Comparison of ENCODE assay signal across 21 cellular contexts in the genomic region with DNA sequence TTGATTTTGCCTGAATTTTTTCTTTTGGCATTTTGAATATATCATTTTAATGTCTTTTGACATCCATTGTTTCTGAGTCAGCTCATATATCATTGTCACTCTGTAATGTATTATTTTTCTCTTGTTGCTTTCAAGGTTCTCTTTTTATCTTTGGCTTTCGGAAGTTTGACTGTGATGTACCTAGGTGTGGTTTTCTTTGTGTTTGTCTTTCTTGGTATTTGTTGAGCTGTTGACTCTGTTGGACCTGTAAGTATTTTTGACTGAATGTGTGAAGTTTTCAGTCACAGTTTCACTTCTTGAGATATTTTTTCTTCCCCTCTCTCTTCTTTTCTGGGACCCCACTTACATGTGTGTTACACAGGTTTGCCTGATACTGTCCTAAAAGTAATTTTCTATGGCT. TPM values are rescaled to one million over a fixed set of nuclear protein-coding genes. Genes with fewer than 3 reads are reported as not detected.
DNase-seq lines count a peak whose midpoint lies in the region; ATAC-seq, FAIRE-seq and TF ChIP-seq lines count a peak whose summit lies in the region.
"Had no signal": no experiment of that assay in that cellular context is flagged by ENCODE, and none has a peak within 500 bp of the region (broad histone marks: within the 10 kb centered on the region; RNA-seq: fewer than 3 reads in every experiment).

No MANE protein-coding gene starts in this region.

- in situ Hi-C loops in K562 (cut with MboI), result no loop called here

- WGBS in K562 (ENCODE audit: insufficient coverage, low coverage, missing lambda C conversion rate), result 94% methylated on average over 1 of the region's 1 CpG
- 53 to 88% (median 77%) methylated on average over 1 of the region's 1 CpG for WGBS in stomach, 5 donors

- H3K36me3 ChIP-seq in CD4-positive, CD25-positive, alpha-beta regulatory T cell (ENCODE audit: control insufficient read depth, insufficient read depth, low read length), result peaks cover 35% of the 10 kb centered on the region
- H3K36me3 ChIP-seq in K562 (ENCODE audit: control insufficient read depth, insufficient read depth, low read length) (peaks cover 87% of the 10 kb centered on the region), stomach (peaks cover 10 to 73% (median 57%) of the 10 kb centered on the region in 4 donors)

- no peaks in the 10 kb centered on the region for H3K27me3 ChIP-seq in CD4-positive, CD25-positive, alpha-beta regulatory T cell (ENCODE audit: control insufficient read depth, insufficient read depth, low read length)
- no peaks in the 10 kb centered on the region for H3K27me3 ChIP-seq in K562 (ENCODE audit: control insufficient read depth in 2 of 2, insufficient read depth in 2 of 2, low read length in 2 of 2)
- H3K27me3 ChIP-seq in stomach, result no peaks in the 10 kb centered on the region

- no peaks in the 10 kb centered on the region for H3K27me3 Mint-ChIP-seq in activated CD4-positive, alpha-beta T cell treated with anti-CD3 and anti-CD28 coated beads, Interleukin-2, amount 10 ng/mL, durations not matched to agents 24 days and 14 days
- no peaks in the 10 kb centered on the region for H3K27me3 Mint-ChIP-seq in CD4-positive, CD25-positive, alpha-beta regulatory T cell
- H3K27me3 Mint-ChIP-seq in activated CD8-positive, alpha-beta T cell treated with anti-CD3 and anti-CD28 coated beads for 36 hours, result no peaks in the 10 kb centered on the region

- no peak for ATAC-seq in CD4-positive, CD25-positive, alpha-beta regulatory T cell (ENCODE audit: low read depth in 2 of 2)
- ATAC-seq in activated CD8-positive, alpha-beta T cell treated with anti-CD3 and anti-CD28 coated beads for 36 hours, result no peak
- no peak for ATAC-seq in K562
- no peak for ATAC-seq in omental fat pad (ENCODE audit: low FRiP score)
- ATAC-seq in HG02798 (IDR thresholded peaks at IDR 0.05; ENCODE audit: poor library complexity, unreplicated experiment), result no peak
- ATAC-seq: CD8-positive, alpha-beta T cell; PC-3 had no signal

- no peak for TF ChIP-seq POLR2A in K562 (conservative IDR thresholded peaks at IDR 0.05)
- TF ChIP-seq POLR2A in stomach (IDR thresholded peaks at IDR 0.05), result no peak

- H3K4me1 ChIP-seq in CD4-positive, CD25-positive, alpha-beta regulatory T cell (ENCODE audit: control insufficient read depth, insufficient read depth, low read length, poor library complexity, severe bottlenecking), result no peaks in the 10 kb centered on the region
- H3K4me1 ChIP-seq in K562 (replicated peaks in 1 of 2; ENCODE audit: control insufficient read depth in 2 of 2, insufficient read depth in 2 of 2, low read length in 2 of 2) (peaks cover 0 to 2% of the 10 kb centered on the region in 2 experiments; a peak in 1 of 5 replicates), stomach (no peaks in the 10 kb centered on the region)

- CTCF ChIA-PET in activated CD8-positive, alpha-beta T cell treated with anti-CD3 and anti-CD28 coated beads for 36 hours (lab: Charles Lee), result interaction anchor here (0.7 kb wide), 1 partner anchor 201 kb away, joined by 3 read pairs; no protein-coding TSS in a partner anchor
- CTCF ChIA-PET in K562 (lab: Yijun Ruan, JAX; ENCODE audit: low intra/inter-chr PET ratio), result no interaction called here

- no peak overlapping the region for H3K9ac ChIP-seq in K562 (ENCODE audit: insufficient read depth in 1 of 2, low read depth in 2 of 2, low read length in 2 of 2)

- H3K79me2 ChIP-seq in K562 (ENCODE audit: control insufficient read depth, insufficient read depth, low read length), result peaks cover 5% of the 10 kb centered on the region; the same call in 2 of the 3 replicates

- H3K4me3 Mint-ChIP-seq in activated CD4-positive, alpha-beta T cell treated with anti-CD3 and anti-CD28 coated beads, Interleukin-2, amount 10 ng/mL, durations not matched to agents 24 days and 14 days, result peak overlapping the region; percentile 44
- peak overlapping the region in 1 of 4 donors; percentile 7 for H3K4me3 Mint-ChIP-seq in CD4-positive, CD25-positive, alpha-beta regulatory T cell
- H3K4me3 Mint-ChIP-seq in activated CD8-positive, alpha-beta T cell treated with anti-CD3 and anti-CD28 coated beads for 36 hours, result no peak overlapping the region
- H3K4me3 Mint-ChIP-seq: CD8-positive, alpha-beta T cell had no signal

- H2AFZ ChIP-seq in K562 (ENCODE audit: low read depth, low read length), result no peak overlapping the region

- no peak overlapping the region for H3K4me3 ChIP-seq in CD4-positive, CD25-positive, alpha-beta regulatory T cell (ENCODE audit: low read depth, low read length)
- no peak overlapping the region for H3K4me3 ChIP-seq in K562
- no peak overlapping the region for H3K4me3 ChIP-seq in stomach

- H3K27ac Mint-ChIP-seq in activated CD4-positive, alpha-beta T cell treated with anti-CD3 and anti-CD28 coated beads, Interleukin-2, amount 10 ng/mL, durations not matched to agents 24 days and 14 days, result peak overlapping the region; percentile 80
- peak overlapping the region in 2 of 3 donors; percentile 49 to 76 for H3K27ac Mint-ChIP-seq in CD4-positive, CD25-positive, alpha-beta regulatory T cell
- peak overlapping the region; percentile 57 for H3K27ac Mint-ChIP-seq in activated CD8-positive, alpha-beta T cell treated with anti-CD3 and anti-CD28 coated beads for 36 hours
- H3K27ac Mint-ChIP-seq: CD8-positive, alpha-beta T cell had no signal

- H4K20me1 ChIP-seq in K562 (replicated peaks; ENCODE audit: control insufficient read depth, insufficient read depth, low read length), result no peaks in the 10 kb centered on the region

- H3K36me3 Mint-ChIP-seq in activated CD4-positive, alpha-beta T cell treated with anti-CD3 and anti-CD28 coated beads, Interleukin-2, amount 10 ng/mL, durations not matched to agents 24 days and 14 days (ENCODE audit: low read depth), result peaks cover 55% of the 10 kb centered on the region
- peaks cover 41% of the 10 kb centered on the region for H3K36me3 Mint-ChIP-seq in CD4-positive, CD25-positive, alpha-beta regulatory T cell
- H3K36me3 Mint-ChIP-seq in activated CD8-positive, alpha-beta T cell treated with anti-CD3 and anti-CD28 coated beads for 36 hours (ENCODE audit: low read depth), result peaks cover 54% of the 10 kb centered on the region

- no peak for DNase-seq in activated CD4-positive, alpha-beta T cell treated with anti-CD3 and anti-CD28 coated beads, Interleukin-2, amount 10 ng/mL, durations not matched to agents 24 days and 14 days
- DNase-seq in activated CD4-positive, alpha-beta T cell treated with anti-CD3 and anti-CD28 coated beads, Interleukin-2, amount 50 U/mL, for 48 hours, result no peak
- peak in 1 of 3 donors; percentile 69 for DNase-seq in CD4-positive, CD25-positive, alpha-beta regulatory T cell
- DNase-seq in activated CD8-positive, alpha-beta T cell treated with anti-CD3 and anti-CD28 coated beads for 36 hours, result no peak
- DNase-seq in K562 (ENCODE audit: extremely low read depth in 1 of 4, low spot score in 3 of 4), result no peak
- DNase-seq in stomach, result no peak
- no peak for DNase-seq in omental fat pad (ENCODE audit: low spot score)
- DNase-seq: CD8-positive, alpha-beta T cell; IMR-90; Karpas-422; NCI-H1436; NCI-H1930; NCI-H226; NCI-H524 treated with DMSO at 0.1 percent for 48 hours; PC-3; RPMI8226; SHP77 treated with DMSO at 0.1 percent for 48 hours had no signal

- H3K27ac ChIP-seq in CD4-positive, CD25-positive, alpha-beta regulatory T cell (ENCODE audit: insufficient read depth, low read length, poor library complexity, severe bottlenecking), result no peak overlapping the region
- H3K27ac ChIP-seq in K562 (ENCODE audit: extremely low read depth, low read depth, low read length) (no peak overlapping the region), stomach (no peak overlapping the region)

- no peaks in the 10 kb centered on the region for H3K9me3 ChIP-seq in CD4-positive, CD25-positive, alpha-beta regulatory T cell (ENCODE audit: control insufficient read depth in 2 of 2, low read length in 2 of 2)
- no peaks in the 10 kb centered on the region for H3K9me3 ChIP-seq in K562 (replicated peaks; ENCODE audit: control insufficient read depth, insufficient read depth, low read depth, low read length)
- no peaks in the 10 kb centered on the region for H3K9me3 ChIP-seq in stomach

- no peaks in the 10 kb centered on the region for H3K9me3 Mint-ChIP-seq in activated CD4-positive, alpha-beta T cell treated with anti-CD3 and anti-CD28 coated beads, Interleukin-2, amount 10 ng/mL, durations not matched to agents 24 days and 14 days
- H3K9me3 Mint-ChIP-seq in CD4-positive, CD25-positive, alpha-beta regulatory T cell, result peaks cover 0 to under 1% (median 0%) of the 10 kb centered on the region in 7 donors
- H3K9me3 Mint-ChIP-seq in activated CD8-positive, alpha-beta T cell treated with anti-CD3 and anti-CD28 coated beads for 36 hours, result no peaks in the 10 kb centered on the region
- H3K9me3 Mint-ChIP-seq: CD8-positive, alpha-beta T cell had no signal

- intact Hi-C loops in activated CD4-positive, alpha-beta T cell treated with anti-CD3 and anti-CD28 coated beads, Interleukin-2, amount 10 ng/mL, durations not matched to agents 24 days and 14 days (cut with micrococcal nuclease), result no loop called here
- intact Hi-C loops in activated CD8-positive, alpha-beta T cell treated with anti-CD3 and anti-CD28 coated beads for 36 hours (cut with micrococcal nuclease), result no loop called here
- intact Hi-C loops in K562 (cut with micrococcal nuclease) (no loop called here), stomach (cut with DNase I; ENCODE audit: low total_unique reads) (no loop called here)

- H3K9me1 ChIP-seq in K562 (ENCODE audit: control insufficient read depth, insufficient read depth, low read length), result no peaks in the 10 kb centered on the region

- H3K4me2 ChIP-seq in K562 (ENCODE audit: insufficient read depth, low read length), result no peak overlapping the region

- BruUV-seq in K562 (replicated peaks; lab: Mats Ljungman, UMichigan), result no TSS peak

- no peak for FAIRE-seq in K562 (lab: Jason Lieb, UNC)
- FAIRE-seq: HTR-8/SVneo had no signal

- POLR2A ChIA-PET in activated CD8-positive, alpha-beta T cell treated with anti-CD3 and anti-CD28 coated beads for 36 hours (lab: Charles Lee), result no interaction called here
- POLR2A ChIA-PET in K562 (lab: Yijun Ruan, JAX), result interaction anchor here (2.6 kb wide), 1 partner anchor 13 kb away, joined by 6 read pairs; no protein-coding TSS in a partner anchor

- peaks cover 26% of the 10 kb centered on the region for H3K4me1 Mint-ChIP-seq in activated CD4-positive, alpha-beta T cell treated with anti-CD3 and anti-CD28 coated beads, Interleukin-2, amount 10 ng/mL, durations not matched to agents 24 days and 14 days
- peaks cover 6 to 25% (median 19%) of the 10 kb centered on the region in 4 donors for H3K4me1 Mint-ChIP-seq in CD4-positive, CD25-positive, alpha-beta regulatory T cell
- H3K4me1 Mint-ChIP-seq in activated CD8-positive, alpha-beta T cell treated with anti-CD3 and anti-CD28 coated beads for 36 hours (ENCODE audit: low read depth), result peaks cover 10% of the 10 kb centered on the region

- no peak for TF ChIP-seq EP300 in K562 (IDR thresholded peaks at IDR 0.05; ENCODE audit: low read length)
- no peak for TF ChIP-seq EP300 in stomach (IDR thresholded peaks at IDR 0.05)

- no peak for TF ChIP-seq CTCF in activated CD8-positive, alpha-beta T cell treated with anti-CD3 and anti-CD28 coated beads for 36 hours (IDR thresholded peaks at IDR 0.05)
- TF ChIP-seq CTCF in K562 (IDR thresholded peaks at IDR 0.05 in 2 of 3, conservative IDR thresholded peaks at IDR 0.05 in 1 of 3; ENCODE audit: insufficient read depth in 2 of 3, low read depth in 1 of 3, low read length in 3 of 3) (no peak), stomach (IDR thresholded peaks at IDR 0.05) (no peak), omental fat pad (IDR thresholded peaks at IDR 0.05) (no peak)

- no peak for TF ChIP-seq RAD21 in K562 (CRISPR knock-in tag; conservative IDR thresholded peaks at IDR 0.05 in 1 of 2, IDR thresholded peaks at IDR 0.05 in 1 of 2)

RNA-seq across cellular contexts. Expression of gene DRC1, which starts 24.9 kb away (rescaled TPM):
- not detected in 2 replicates for total RNA-seq in activated CD4-positive, alpha-beta T cell treated with anti-CD3 and anti-CD28 coated beads, Interleukin-2, amount 10 ng/mL, durations not matched to agents 24 days and 14 days
- not detected for total RNA-seq in CD4-positive, CD25-positive, alpha-beta regulatory T cell
- not detected for polyA plus RNA-seq in CD4-positive, CD25-positive, alpha-beta regulatory T cell
- total RNA-seq in activated CD8-positive, alpha-beta T cell treated with anti-CD3 and anti-CD28 coated beads for 36 hours, result not detected
- 0.35 TPM in 1 of 2 replicates, not detected in the other for total RNA-seq in K562 (2011; cell fraction: chromatin; rRNA removed; ENCODE audit: low replicate concordance)
- total RNA-seq in K562 (2011; cell fraction: nucleolus; rRNA removed), result not detected in 2 replicates
- total RNA-seq in K562 (2011; cell fraction: nucleoplasm; rRNA removed), result not detected in 2 replicates
- total RNA-seq in K562 (2014; rRNA removed) (not detected in 2 replicates), K562 (2014; rRNA removed; fragmentation: Illumina TruSeq; extraction: Trizol) (0.07 TPM in 1 of 2 replicates, not detected in the other), K562 (2015; rRNA removed; fragmentation: Illumina TruSeq; extraction: Trizol) (not detected in 2 replicates), K562 (2021) (not detected in 2 replicates), stomach (1 to 10 TPM in 1 of 5 donors, not detected in 4; 2.2 TPM), omental fat pad (not detected)
- polyA plus RNA-seq in K562 (2011; rRNA removed) (0.10 TPM in 1 of 2 replicates, not detected in the other), K562 (2014; fragmentation: Illumina TruSeq; extraction: Trizol) (0.06 TPM in 1 of 2 replicates, not detected in the other), K562 (2014; fragmentation: Nextera tagmentation; extraction: Ambion mirVana) (not detected), K562 (2014; rRNA removed) (not detected in 2 replicates), stomach (not detected)
- not detected in 2 replicates for polyA plus RNA-seq in K562 (2011; cell fraction: cytosol; rRNA removed)
- polyA plus RNA-seq in K562 (2011; cell fraction: nucleus; rRNA removed), result 0.18 TPM in 1 of 2 replicates, not detected in the other
- not detected in 2 replicates for polyA plus RNA-seq in K562 (2012)
- polyA minus RNA-seq in K562 (2011; rRNA and poly(A)+ RNA removed), result not detected in 2 replicates
- polyA minus RNA-seq in K562 (2011; cell fraction: cytosol; rRNA and poly(A)+ RNA removed), result not detected in 2 replicates
- polyA minus RNA-seq in K562 (2011; cell fraction: nucleus; rRNA and poly(A)+ RNA removed), result not detected in 2 replicates
- total RNA-seq: A172; CD8-positive, alpha-beta T cell; MCF 10A; PC-3 had no signal
- polyA plus RNA-seq: IMR-90 had no signal

RNA-seq across cellular contexts. Expression of gene ADGRF3, which starts 30.2 kb away (rescaled TPM):
- 3.4 and 3.5 TPM in 2 replicates for total RNA-seq in activated CD4-positive, alpha-beta T cell treated with anti-CD3 and anti-CD28 coated beads, Interleukin-2, amount 10 ng/mL, durations not matched to agents 24 days and 14 days
- total RNA-seq in CD4-positive, CD25-positive, alpha-beta regulatory T cell, result 1.8 TPM
- polyA plus RNA-seq in CD4-positive, CD25-positive, alpha-beta regulatory T cell, result under 1 TPM; 0.23 to 0.57 (median 0.32) TPM
- 1 to 10 TPM; 4.8 to 5.7 TPM for total RNA-seq in activated CD8-positive, alpha-beta T cell treated with anti-CD3 and anti-CD28 coated beads for 36 hours
- total RNA-seq in K562 (2011; cell fraction: chromatin; rRNA removed; ENCODE audit: low replicate concordance), result 0.11 and 0.58 TPM in 2 replicates
- total RNA-seq in K562 (2011; cell fraction: nucleolus; rRNA removed), result 0.13 and 0.50 TPM in 2 replicates
- total RNA-seq in K562 (2011; cell fraction: nucleoplasm; rRNA removed), result 0.37 and 0.61 TPM in 2 replicates
- total RNA-seq in K562 (2014; rRNA removed) (not detected in 2 replicates), K562 (2014; rRNA removed; fragmentation: Illumina TruSeq; extraction: Trizol) (0.07 TPM in 1 of 2 replicates, not detected in the other), K562 (2015; rRNA removed; fragmentation: Illumina TruSeq; extraction: Trizol) (0.18 TPM in 1 of 2 replicates, not detected in the other), K562 (2021) (0.09 and 0.16 TPM in 2 replicates), stomach (under 1 TPM in 1 of 5 donors, not detected in 4; 0.29 TPM), omental fat pad (under 1 TPM in 1 of 4 donors, not detected in 3; 0.09 TPM)
- polyA plus RNA-seq in K562 (2011; rRNA removed) (0.04 and 0.09 TPM in 2 replicates), K562 (2014; fragmentation: Illumina TruSeq; extraction: Trizol) (0.06 and 0.16 TPM in 2 replicates), K562 (2014; fragmentation: Nextera tagmentation; extraction: Ambion mirVana) (under 1 TPM in 1 of 2 experiments, not detected in 1; 0.24 TPM), K562 (2014; rRNA removed) (0.27 and 0.54 TPM in 2 replicates), stomach (under 1 TPM; 0.05 to 0.31 (median 0.12) TPM)
- polyA plus RNA-seq in K562 (2011; cell fraction: cytosol; rRNA removed), result 0.10 and 0.13 TPM in 2 replicates
- polyA plus RNA-seq in K562 (2011; cell fraction: nucleus; rRNA removed), result 0.58 and 0.82 TPM in 2 replicates
- polyA plus RNA-seq in K562 (2012), result 0.28 and 0.46 TPM in 2 replicates
- polyA minus RNA-seq in K562 (2011; rRNA and poly(A)+ RNA removed), result not detected in 2 replicates
- not detected in 2 replicates for polyA minus RNA-seq in K562 (2011; cell fraction: cytosol; rRNA and poly(A)+ RNA removed)
- polyA minus RNA-seq in K562 (2011; cell fraction: nucleus; rRNA and poly(A)+ RNA removed), result 0.13 and 2.4 TPM in 2 replicates
- total RNA-seq: IMR-90, MCF 10A, PC-3 had no signal

RNA-seq across cellular contexts. Expression of gene SELENOI, which starts 30.9 kb away (rescaled TPM):
- total RNA-seq in activated CD4-positive, alpha-beta T cell treated with anti-CD3 and anti-CD28 coated beads, Interleukin-2, amount 10 ng/mL, durations not matched to agents 24 days and 14 days, result 63.7 and 68.8 TPM in 2 replicates
- 42.8 TPM for total RNA-seq in CD4-positive, CD25-positive, alpha-beta regulatory T cell
- 1 to 10 TPM; 6.0 to 7.1 (median 6.3) TPM for polyA plus RNA-seq in CD4-positive, CD25-positive, alpha-beta regulatory T cell
- 10 to 100 TPM; 38.9 to 39.1 TPM for total RNA-seq in activated CD8-positive, alpha-beta T cell treated with anti-CD3 and anti-CD28 coated beads for 36 hours
- total RNA-seq in K562 (2011; cell fraction: chromatin; rRNA removed; ENCODE audit: low replicate concordance), result 152 and 196 TPM in 2 replicates
- total RNA-seq in K562 (2011; cell fraction: nucleolus; rRNA removed), result 115 and 130 TPM in 2 replicates
- total RNA-seq in K562 (2011; cell fraction: nucleoplasm; rRNA removed), result 153 and 187 TPM in 2 replicates
- 19.9 and 21.1 TPM in 2 replicates for total RNA-seq in K562 (2014; rRNA removed)
- 39.6 and 44.7 TPM in 2 replicates for total RNA-seq in K562 (2014; rRNA removed; fragmentation: Illumina TruSeq; extraction: Trizol)
- 24.2 and 26.3 TPM in 2 replicates for total RNA-seq in K562 (2015; rRNA removed; fragmentation: Illumina TruSeq; extraction: Trizol)
- 45.9 and 46.9 TPM in 2 replicates for total RNA-seq in K562 (2021)
- 21.3 and 31.8 TPM in 2 replicates for polyA plus RNA-seq in K562 (2011; rRNA removed)
- polyA plus RNA-seq in K562 (2011; cell fraction: cytosol; rRNA removed), result 17.0 and 17.3 TPM in 2 replicates
- 23.0 and 23.7 TPM in 2 replicates for polyA plus RNA-seq in K562 (2011; cell fraction: nucleus; rRNA removed)
- polyA plus RNA-seq in K562 (2012), result 8.4 and 19.4 TPM in 2 replicates
- polyA plus RNA-seq in K562 (2014; fragmentation: Illumina TruSeq; extraction: Trizol), result 21.4 and 24.4 TPM in 2 replicates
- polyA plus RNA-seq in K562 (2014; fragmentation: Nextera tagmentation; extraction: Ambion mirVana), result 10 to 100 TPM in 1 of 2 experiments, 1 to 10 TPM in 1; 9.6 to 10.6 TPM
- 15.2 and 19.4 TPM in 2 replicates for polyA plus RNA-seq in K562 (2014; rRNA removed)
- 122 and 160 TPM in 2 replicates for polyA minus RNA-seq in K562 (2011; rRNA and poly(A)+ RNA removed)
- polyA minus RNA-seq in K562 (2011; cell fraction: cytosol; rRNA and poly(A)+ RNA removed), result 19.4 and 27.8 TPM in 2 replicates
- polyA minus RNA-seq in K562 (2011; cell fraction: nucleus; rRNA and poly(A)+ RNA removed), result 58.4 and 70.4 TPM in 2 replicates
- total RNA-seq in stomach, result 10 to 100 TPM in 3 of 5 donors, 1 to 10 TPM in 2; 1.8 to 60.8 (median 10.7) TPM
- 1 to 10 TPM in 2 of 3 donors, under 1 TPM in 1; 0.92 to 2.8 (median 2.6) TPM for polyA plus RNA-seq in stomach
- total RNA-seq in omental fat pad, result 10 to 100 TPM in 2 of 4 donors, 1 to 10 TPM in 2; 8.3 to 26.3 (median 14.0) TPM
